1 cellular context compared by ENCODE assay signal in the genomic region with DNA sequence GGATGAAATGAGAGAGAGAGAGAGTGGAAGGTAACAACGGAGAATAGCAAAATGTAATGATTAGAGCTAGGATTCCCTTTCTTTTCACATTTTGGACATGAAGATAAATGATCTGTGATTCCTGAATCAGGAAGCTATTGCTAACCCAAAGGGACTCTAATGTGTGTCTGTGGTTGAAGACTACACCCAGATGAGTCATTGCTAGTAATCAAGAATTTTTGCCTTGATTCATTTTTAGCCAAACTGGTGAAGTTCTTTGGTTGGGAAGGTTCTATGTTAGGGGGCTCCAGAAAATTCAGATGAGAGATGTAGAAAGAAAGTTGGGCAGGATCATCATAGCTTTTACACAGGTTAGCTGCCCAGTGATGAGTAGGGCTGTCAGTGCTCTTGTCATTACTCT.
TF ChIP-seq lines count a peak whose summit lies in the region.

No MANE protein-coding gene starts in this region.

TF ChIP-seq in GM23338, 12 proteins besides CTCF, POLR2A, EP300 and RAD21:
- TF ChIP-seq, protein P1, sequence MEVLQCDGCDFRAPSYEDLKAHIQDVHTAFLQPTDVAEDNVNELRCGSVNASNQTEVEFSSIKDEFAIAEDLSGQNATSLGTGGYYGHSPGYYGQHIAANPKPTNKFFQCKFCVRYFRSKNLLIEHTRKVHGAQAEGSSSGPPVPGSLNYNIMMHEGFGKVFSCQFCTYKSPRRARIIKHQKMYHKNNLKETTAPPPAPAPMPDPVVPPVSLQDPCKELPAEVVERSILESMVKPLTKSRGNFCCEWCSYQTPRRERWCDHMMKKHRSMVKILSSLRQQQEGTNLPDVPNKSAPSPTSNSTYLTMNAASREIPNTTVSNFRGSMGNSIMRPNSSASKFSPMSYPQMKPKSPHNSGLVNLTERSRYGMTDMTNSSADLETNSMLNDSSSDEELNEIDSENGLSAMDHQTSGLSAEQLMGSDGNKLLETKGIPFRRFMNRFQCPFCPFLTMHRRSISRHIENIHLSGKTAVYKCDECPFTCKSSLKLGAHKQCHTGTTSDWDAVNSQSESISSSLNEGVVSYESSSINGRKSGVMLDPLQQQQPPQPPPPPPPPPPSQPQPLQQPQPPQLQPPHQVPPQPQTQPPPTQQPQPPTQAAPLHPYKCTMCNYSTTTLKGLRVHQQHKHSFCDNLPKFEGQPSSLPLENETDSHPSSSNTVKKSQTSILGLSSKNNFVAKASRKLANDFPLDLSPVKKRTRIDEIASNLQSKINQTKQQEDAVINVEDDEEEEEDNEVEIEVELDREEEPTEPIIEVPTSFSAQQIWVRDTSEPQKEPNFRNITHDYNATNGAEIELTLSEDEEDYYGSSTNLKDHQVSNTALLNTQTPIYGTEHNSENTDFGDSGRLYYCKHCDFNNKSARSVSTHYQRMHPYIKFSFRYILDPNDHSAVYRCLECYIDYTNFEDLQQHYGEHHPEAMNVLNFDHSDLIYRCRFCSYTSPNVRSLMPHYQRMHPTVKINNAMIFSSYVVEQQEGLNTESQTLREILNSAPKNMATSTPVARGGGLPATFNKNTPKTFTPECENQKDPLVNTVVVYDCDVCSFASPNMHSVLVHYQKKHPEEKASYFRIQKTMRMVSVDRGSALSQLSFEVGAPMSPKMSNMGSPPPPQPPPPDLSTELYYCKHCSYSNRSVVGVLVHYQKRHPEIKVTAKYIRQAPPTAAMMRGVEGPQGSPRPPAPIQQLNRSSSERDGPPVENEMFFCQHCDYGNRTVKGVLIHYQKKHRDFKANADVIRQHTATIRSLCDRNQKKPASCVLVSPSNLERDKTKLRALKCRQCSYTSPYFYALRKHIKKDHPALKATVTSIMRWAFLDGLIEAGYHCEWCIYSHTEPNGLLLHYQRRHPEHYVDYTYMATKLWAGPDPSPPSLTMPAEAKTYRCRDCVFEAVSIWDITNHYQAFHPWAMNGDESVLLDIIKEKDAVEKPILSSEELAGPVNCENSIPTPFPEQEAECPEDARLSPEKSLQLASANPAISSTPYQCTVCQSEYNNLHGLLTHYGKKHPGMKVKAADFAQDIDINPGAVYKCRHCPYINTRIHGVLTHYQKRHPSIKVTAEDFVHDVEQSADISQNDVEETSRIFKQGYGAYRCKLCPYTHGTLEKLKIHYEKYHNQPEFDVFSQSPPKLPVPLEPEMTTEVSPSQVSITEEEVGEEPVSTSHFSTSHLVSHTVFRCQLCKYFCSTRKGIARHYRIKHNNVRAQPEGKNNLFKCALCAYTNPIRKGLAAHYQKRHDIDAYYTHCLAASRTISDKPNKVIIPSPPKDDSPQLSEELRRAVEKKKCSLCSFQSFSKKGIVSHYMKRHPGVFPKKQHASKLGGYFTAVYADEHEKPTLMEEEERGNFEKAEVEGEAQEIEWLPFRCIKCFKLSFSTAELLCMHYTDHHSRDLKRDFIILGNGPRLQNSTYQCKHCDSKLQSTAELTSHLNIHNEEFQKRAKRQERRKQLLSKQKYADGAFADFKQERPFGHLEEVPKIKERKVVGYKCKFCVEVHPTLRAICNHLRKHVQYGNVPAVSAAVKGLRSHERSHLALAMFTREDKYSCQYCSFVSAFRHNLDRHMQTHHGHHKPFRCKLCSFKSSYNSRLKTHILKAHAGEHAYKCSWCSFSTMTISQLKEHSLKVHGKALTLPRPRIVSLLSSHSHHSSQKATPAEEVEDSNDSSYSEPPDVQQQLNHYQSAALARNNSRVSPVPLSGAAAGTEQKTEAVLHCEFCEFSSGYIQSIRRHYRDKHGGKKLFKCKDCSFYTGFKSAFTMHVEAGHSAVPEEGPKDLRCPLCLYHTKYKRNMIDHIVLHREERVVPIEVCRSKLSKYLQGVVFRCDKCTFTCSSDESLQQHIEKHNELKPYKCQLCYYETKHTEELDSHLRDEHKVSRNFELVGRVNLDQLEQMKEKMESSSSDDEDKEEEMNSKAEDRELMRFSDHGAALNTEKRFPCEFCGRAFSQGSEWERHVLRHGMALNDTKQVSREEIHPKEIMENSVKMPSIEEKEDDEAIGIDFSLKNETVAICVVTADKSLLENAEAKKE (CRISPR knock-in tag; IDR thresholded peaks at IDR 0.05) = no peak
